Comparison of ENCODE assay signal across 13 cellular contexts in genomic region chr11:68273056-68273738, GRCh38. TPM values are rescaled to one million over a fixed set of nuclear protein-coding genes. Genes with fewer than 3 reads are reported as not detected.
DNase-seq lines count a peak whose midpoint lies in the region; ATAC-seq, FAIRE-seq and TF ChIP-seq lines count a peak whose summit lies in the region.
"Had no signal": no experiment of that assay in that cellular context is flagged by ENCODE, and none has a peak within 500 bp of the region (broad histone marks: within the 10 kb centered on the region; RNA-seq: fewer than 3 reads in every experiment).

No MANE protein-coding gene starts in this region.

- H3K4me1 ChIP-seq in Caco-2 (peaks cover 33% of the 10 kb centered on the region), IMR-90 (ENCODE audit: control insufficient read depth, insufficient read depth, low read length) (peaks cover 10% of the 10 kb centered on the region), astrocyte (ENCODE audit: insufficient read depth, low read length) (peaks cover 18% of the 10 kb centered on the region)

- TF ChIP-seq CTCF in Caco-2 (IDR thresholded peaks at IDR 0.05; ENCODE audit: insufficient read depth in 1 of 2, low read depth in 1 of 2, low read length in 1 of 2, severe bottlenecking in 1 of 2, unreplicated experiment in 1 of 2), result no peak
- no peak for TF ChIP-seq CTCF in IMR-90 (conservative IDR thresholded peaks at IDR 0.05; ENCODE audit: low read depth, low read length)
- TF ChIP-seq CTCF in astrocyte (IDR thresholded peaks at IDR 0.05; ENCODE audit: insufficient read depth, low read depth, low read length), result no peak
- no peak for TF ChIP-seq CTCF in neural cell (IDR thresholded peaks at IDR 0.05; ENCODE audit: poor library complexity, severe bottlenecking)

- BruUV-seq in Caco-2 (replicated peaks; lab: Mats Ljungman, UMichigan), result no TSS peak
- no TSS peak for BruUV-seq in IMR-90 (replicated peaks; lab: Mats Ljungman, UMichigan)

- no peaks in the 10 kb centered on the region for H3K27me3 Mint-ChIP-seq in Caco-2 (ENCODE audit: insufficient read depth, unreplicated experiment)
- no peaks in the 10 kb centered on the region for H3K27me3 Mint-ChIP-seq in astrocyte (ENCODE audit: low read depth, unreplicated experiment)

- peaks cover 35% of the 10 kb centered on the region for H3K79me2 ChIP-seq in astrocyte (ENCODE audit: insufficient read depth, low read length)
- peaks cover 20% of the 10 kb centered on the region for H3K79me2 ChIP-seq in neural cell (replicated peaks; ENCODE audit: insufficient read depth, low read length)

- peaks cover 28% of the 10 kb centered on the region for H4K20me1 ChIP-seq in IMR-90 (ENCODE audit: insufficient read depth, low read length)
- H4K20me1 ChIP-seq in astrocyte (ENCODE audit: insufficient read depth, low read length), result peaks cover 24% of the 10 kb centered on the region
- H4K20me1 ChIP-seq in neural cell (ENCODE audit: insufficient read depth), result no peaks in the 10 kb centered on the region

- H3K36me3 Mint-ChIP-seq in Caco-2 (ENCODE audit: insufficient read depth, unreplicated experiment), result peaks cover 29% of the 10 kb centered on the region
- H3K36me3 Mint-ChIP-seq in astrocyte (ENCODE audit: low read depth, unreplicated experiment), result peaks cover 1% of the 10 kb centered on the region

- no peaks in the 10 kb centered on the region for H3K9me2 ChIP-seq in neural cell (ENCODE audit: insufficient read depth, low read length)

- H2AK5ac ChIP-seq in IMR-90 (ENCODE audit: low read depth, low read length), result peak overlapping the region; percentile 54; the same call in 1 of the 2 replicates

- H3K56ac ChIP-seq in IMR-90 (ENCODE audit: extremely low read depth, insufficient read depth, low read length), result no peak overlapping the region

- H3K9me3 Mint-ChIP-seq in Caco-2 (ENCODE audit: unreplicated experiment) (no peaks in the 10 kb centered on the region), astrocyte (ENCODE audit: unreplicated experiment) (no peaks in the 10 kb centered on the region)

- peak overlapping the region; percentile 53 for H2AK9ac ChIP-seq in IMR-90 (replicated peaks; ENCODE audit: low read depth, low read length, poor library complexity)

- H4K5ac ChIP-seq in IMR-90 (ENCODE audit: low read depth, low read length), result no peak overlapping the region

- no peak overlapping the region for H2BK120ac ChIP-seq in IMR-90 (ENCODE audit: low read depth, low read length)

- H3K18ac ChIP-seq in IMR-90 (ENCODE audit: low read depth, low read length), result no peak overlapping the region

- H3K4me3 ChIP-seq in Caco-2 (ENCODE audit: low read depth, low read length) (peak overlapping the region; percentile 8; the same call in 1 of the 2 replicates), IMR-90 (ENCODE audit: insufficient read depth, low read depth, low read length) (no peak overlapping the region), astrocyte (ENCODE audit: insufficient read depth, low read depth, low read length) (no peak overlapping the region), neural cell (ENCODE audit: low read length) (peak overlapping the region; percentile 83), H7 (ENCODE audit: insufficient read depth, low read depth, low read length) (no peak overlapping the region)

- POLR2A ChIA-PET in Caco-2 (lab: Charles Lee), result interaction anchor here (1.1 to 1.8 kb wide), 2 partner anchors 24 to 155 kb away, joined by 3 to 43 read pairs; no protein-coding TSS in a partner anchor
- POLR2A ChIA-PET in IMR-90 (lab: Charles Lee; ENCODE audit: unreplicated experiment), result no interaction called here

- CTCF ChIA-PET in Caco-2 (lab: Charles Lee), result interaction anchor here (1.4 to 3.2 kb wide), 5 partner anchors 16 to 263 kb away, joined by 4 to 25 read pairs (median 6); partner anchors contain the start of gene ALDH3B1
- CTCF ChIA-PET in IMR-90 (lab: Yijun Ruan, JAX), result no interaction called here

- H2BK5ac ChIP-seq in IMR-90 (ENCODE audit: low read depth, low read length, poor library complexity, severe bottlenecking), result no peak overlapping the region

- no peak overlapping the region; the same call in 1 of the 2 replicates for H2BK20ac ChIP-seq in IMR-90 (ENCODE audit: low read depth, low read length)

- peak overlapping the region; percentile 48; the same call in 1 of the 2 replicates for H3K14ac ChIP-seq in IMR-90 (replicated peaks; ENCODE audit: low read depth, low read length)

- peak overlapping the region; percentile 52 for H3K23ac ChIP-seq in IMR-90 (ENCODE audit: low read depth, low read length)

- peak overlapping the region in 1 of 2 experiments; percentile 22; a peak in 1 of 4 replicates for H4K8ac ChIP-seq in IMR-90 (ENCODE audit: low read depth in 2 of 2, low read length in 2 of 2)

- WGBS in IMR-90 (ENCODE audit: extremely low coverage in 2 of 2, insufficient read length in 1 of 2), 2 experiments, result 96% methylated on average over 9 of the region's 20 CpGs; no CpG with 5 or more reads in 1 of the 2 experiments

- ATAC-seq in IMR-90 (ENCODE audit: low read depth), result no peak

- peak overlapping the region; percentile 98 for H3K27ac Mint-ChIP-seq in Caco-2 (ENCODE audit: unreplicated experiment)
- H3K27ac Mint-ChIP-seq in astrocyte (ENCODE audit: unreplicated experiment), result no peak overlapping the region

- peak overlapping the region; percentile 100 for H3K4me3 Mint-ChIP-seq in Caco-2 (ENCODE audit: unreplicated experiment)
- H3K4me3 Mint-ChIP-seq in astrocyte (ENCODE audit: unreplicated experiment), result peak overlapping the region; percentile 99

- no peaks in the 10 kb centered on the region for H3F3A ChIP-seq in neural cell (ENCODE audit: insufficient read depth, low read length, poor library complexity, severe bottlenecking)

- H3K4ac ChIP-seq in IMR-90 (ENCODE audit: low read depth, low read length), result peak overlapping the region; percentile 25; the same call in 1 of the 2 replicates

- H3K79me1 ChIP-seq in IMR-90 (ENCODE audit: low read depth in 1 of 2, low read length in 2 of 2), result peaks cover 17 to 37% of the 10 kb centered on the region in 2 experiments

- H3K27ac ChIP-seq in IMR-90 (ENCODE audit: insufficient read depth, low read length) (no peak overlapping the region), astrocyte (ENCODE audit: low read depth, low read length) (no peak overlapping the region), neural cell (ENCODE audit: low read length) (no peak overlapping the region)

- 0 out of 3 replicates have a peak overlapping the region, but pooled peaks have one; percentile 37 for H2BK15ac ChIP-seq in IMR-90 (ENCODE audit: low read depth, low read length)

- peaks cover 16% of the 10 kb centered on the region for H3K9me1 ChIP-seq in IMR-90 (ENCODE audit: insufficient read depth, low read length)

- peaks cover 28% of the 10 kb centered on the region for H3K4me1 Mint-ChIP-seq in Caco-2 (ENCODE audit: low read depth, unreplicated experiment)
- peaks cover 22% of the 10 kb centered on the region for H3K4me1 Mint-ChIP-seq in astrocyte (ENCODE audit: low read depth, unreplicated experiment)

- dilution Hi-C loops in IMR-90 (cut with HindIII; ENCODE audit: low sequenced_read_pairs, unreplicated experiment), result no loop called here

- DNase-seq in Caco-2, result peak in 1 of 2 experiments; percentile 17
- DNase-seq in IMR-90, result no peak
- DNase-seq in astrocyte (ENCODE audit: low read depth), result no peak
- DNase-seq in activated effector memory CD4-positive, alpha-beta T cell treated with anti-CD3 and anti-CD28 coated beads, Interleukin-2, amount 50 U/mL, for 16 hours, result no peak
- no peak for DNase-seq in H7
- DNase-seq in DMS114 treated with DMSO at 0.1 percent for 48 hours (lab: John Stamatoyannopoulos, UW; ENCODE audit: unreplicated experiment), result no peak
- DNase-seq in D341Med (ENCODE audit: low spot score), result no peak
- DNase-seq: activated CD4-positive, alpha-beta T cell treated with anti-CD3 and anti-CD28 coated beads, Interleukin-2, amount 50 U/mL, for 4 hours; NCI-H526 treated with DMSO at 0.1 percent for 48 hours; testis had no signal

- no peak for TF ChIP-seq EP300 in neural cell (conservative IDR thresholded peaks at IDR 0.05; ENCODE audit: poor library complexity, severe bottlenecking)

- H3K4me2 ChIP-seq in IMR-90 (ENCODE audit: low read depth, low read length) (no peak overlapping the region), astrocyte (ENCODE audit: low read length) (peak overlapping the region; percentile 89), neural cell (ENCODE audit: low read length) (peak overlapping the region; percentile 8)

- TF ChIP-seq POLR2A in IMR-90 (IDR thresholded peaks at IDR 0.05; ENCODE audit: low read depth, low read length), result no peak

- H3K9ac ChIP-seq in IMR-90 (ENCODE audit: low read depth, low read length) (no peak overlapping the region), astrocyte (ENCODE audit: low read length) (no peak overlapping the region), neural cell (ENCODE audit: low read length) (no peak overlapping the region)

- H2AFZ ChIP-seq in IMR-90 (replicated peaks; ENCODE audit: low read length, poor library complexity) (no peak overlapping the region), astrocyte (ENCODE audit: low read depth, low read length) (no peak overlapping the region), neural cell (ENCODE audit: low read depth, low read length) (no peak overlapping the region)

- in situ Hi-C loops in IMR-90 (cut with MboI; ENCODE audit: low sequenced_read_pairs), result no loop called here

- intact Hi-C loops in Caco-2 (cut with micrococcal nuclease; ENCODE audit: unreplicated experiment) (loop anchor here (5.0 to 10.0 kb wide), 2 partner anchors 109 to 158 kb away; no protein-coding TSS in a partner anchor), IMR-90 (cut with micrococcal nuclease) (no loop called here)

- H3K36me3 ChIP-seq in Caco-2 (ENCODE audit: control insufficient read depth, insufficient read depth, low read length), result 0 out of 2 replicates have a peak, but pooled peaks cover 3% of the 10 kb centered on the region
- H3K36me3 ChIP-seq in IMR-90 (ENCODE audit: control insufficient read depth, insufficient read depth, low read length), result no peaks in the 10 kb centered on the region; the same call in 1 of the 2 replicates
- H3K36me3 ChIP-seq in astrocyte (ENCODE audit: insufficient read depth, low read length), result no peaks in the 10 kb centered on the region
- H3K36me3 ChIP-seq in neural cell (ENCODE audit: insufficient read depth, low read length), result no peaks in the 10 kb centered on the region
- no peaks in the 10 kb centered on the region for H3K36me3 ChIP-seq in H7 (replicated peaks; ENCODE audit: control insufficient read depth, insufficient read depth, low read length)

- FAIRE-seq in astrocyte (lab: Jason Lieb, UNC), result no peak
- FAIRE-seq: colon, G401.6 had no signal

- no peak for TF ChIP-seq RAD21 in IMR-90 (IDR thresholded peaks at IDR 0.05; ENCODE audit: low read length)
- TF ChIP-seq RAD21 in neural cell (conservative IDR thresholded peaks at IDR 0.05), result no peak

- H4K91ac ChIP-seq in IMR-90 (ENCODE audit: insufficient read depth, low read depth, low read length), result no peak overlapping the region

- H3K27me3 ChIP-seq in Caco-2 (replicated peaks; ENCODE audit: control insufficient read depth, insufficient read depth, low read length) (no peaks in the 10 kb centered on the region), IMR-90 (ENCODE audit: control insufficient read depth, insufficient read depth, low read length) (no peaks in the 10 kb centered on the region), astrocyte (ENCODE audit: insufficient read depth, low read length) (no peaks in the 10 kb centered on the region), neural cell (ENCODE audit: insufficient read depth, low read depth, low read length) (no peaks in the 10 kb centered on the region), H7 (ENCODE audit: control insufficient read depth, insufficient read depth, low read length) (no peaks in the 10 kb centered on the region)
- H3K27me3 ChIP-seq: testis had no signal

- H3K9me3 ChIP-seq in Caco-2 (no peaks in the 10 kb centered on the region), IMR-90 (ENCODE audit: control insufficient read depth, insufficient read depth, low read length) (no peaks in the 10 kb centered on the region; the same call in 1 of the 2 replicates), astrocyte (ENCODE audit: insufficient read depth, low read depth, low read length) (no peaks in the 10 kb centered on the region), neural cell (ENCODE audit: low read length) (no peaks in the 10 kb centered on the region)
- H3K9me3 ChIP-seq: testis had no signal

RNA-seq across cellular contexts. Expression of gene C11orf24, which starts 1.4 kb away (rescaled TPM):
- 79.8 and 83.2 TPM in 2 replicates for total RNA-seq in Caco-2 (2022)
- total RNA-seq in IMR-90 (2012; rRNA removed), result 41.1 and 42.5 TPM in 2 replicates
- 135 and 171 TPM in 2 replicates for polyA plus RNA-seq in IMR-90 (2012; rRNA removed)
- 83.7 and 163 TPM in 2 replicates for polyA plus RNA-seq in IMR-90 (2012; cell fraction: cytosol; rRNA removed)
- polyA plus RNA-seq in IMR-90 (2012; cell fraction: nucleus; rRNA removed; ENCODE audit: low replicate concordance), result 86.3 and 141 TPM in 2 replicates
- total RNA-seq in astrocyte, result 79.8 and 83.5 TPM in 2 replicates
- polyA plus RNA-seq in neural cell, result 9.6 and 11.8 TPM in 2 replicates
- 16.3 and 20.5 TPM in 2 replicates for polyA minus RNA-seq in neural cell
- total RNA-seq in H7 (2014; rRNA removed; shearing (Covaris generic)), result 38.4 and 47.0 TPM in 2 replicates

RNA-seq across cellular contexts. Expression of gene LRP5, which starts 39.2 kb away (rescaled TPM):
- total RNA-seq in Caco-2 (2022), result 94.3 TPM in 2 replicates
- 10.4 and 11.1 TPM in 2 replicates for total RNA-seq in IMR-90 (2012; rRNA removed)
- 15.0 and 19.0 TPM in 2 replicates for polyA plus RNA-seq in IMR-90 (2012; rRNA removed)
- 12.0 and 21.8 TPM in 2 replicates for polyA plus RNA-seq in IMR-90 (2012; cell fraction: cytosol; rRNA removed)
- 13.9 and 32.5 TPM in 2 replicates for polyA plus RNA-seq in IMR-90 (2012; cell fraction: nucleus; rRNA removed; ENCODE audit: low replicate concordance)
- 19.6 and 20.2 TPM in 2 replicates for total RNA-seq in astrocyte
- 3.0 and 5.3 TPM in 2 replicates for polyA plus RNA-seq in neural cell
- 14.0 and 16.8 TPM in 2 replicates for polyA minus RNA-seq in neural cell
- total RNA-seq in H7 (2014; rRNA removed; shearing (Covaris generic)), result 28.3 and 28.6 TPM in 2 replicates

Comparison
In these comparisons a context has a peak if more than half of its experiments do, and no peak if none do; other contexts are left out.
1. H3K4me3 ChIP-seq: peak in Caco-2 (single experiment) and neural cell (single experiment); none in IMR-90 (single experiment), astrocyte (single experiment) and H7 (single experiment).